Comparison of ENCODE assay signal across 8 cellular contexts in the genomic region with DNA sequence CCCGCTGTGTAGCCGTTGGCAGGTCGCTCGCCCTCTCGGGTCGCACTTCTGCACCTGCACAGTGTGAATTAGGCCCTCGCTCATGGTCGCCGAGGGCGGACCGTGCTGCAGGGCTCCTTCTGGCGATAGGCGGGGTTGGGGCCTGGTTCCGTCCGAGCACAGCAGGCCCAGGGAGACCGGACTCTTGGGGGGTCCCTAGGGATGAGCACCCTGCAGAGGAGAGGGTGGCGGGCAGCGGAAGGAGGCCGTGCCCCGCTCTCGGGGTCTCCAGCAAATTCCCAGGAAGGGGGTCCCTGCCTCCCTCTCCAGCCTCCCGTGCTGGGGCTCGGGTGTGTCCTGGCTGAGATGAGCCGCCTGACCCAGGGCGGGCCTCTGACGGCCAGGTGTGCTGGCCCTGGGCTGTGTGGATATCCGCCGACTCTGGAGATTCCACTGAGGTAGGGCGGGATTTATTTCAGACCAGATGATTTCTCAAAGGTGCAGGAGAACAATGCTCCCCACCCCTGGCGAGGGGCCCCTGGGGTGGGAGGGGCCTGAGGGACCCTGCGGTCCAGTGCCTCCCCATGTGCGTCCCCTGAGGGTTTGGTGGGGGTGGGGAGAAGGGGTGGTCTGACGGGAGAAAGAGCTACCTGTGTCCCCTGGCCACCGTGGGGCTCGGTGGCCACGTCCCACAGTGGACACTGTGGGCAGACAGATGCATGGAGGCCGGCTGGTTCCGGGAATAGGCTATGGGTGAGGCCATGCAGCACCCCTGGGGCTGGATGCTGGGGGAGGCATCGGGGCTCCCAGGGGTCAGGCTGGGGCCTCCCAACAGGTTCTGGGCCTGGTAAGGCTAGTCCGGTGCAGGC. TPM values are rescaled to one million over a fixed set of nuclear protein-coding genes. Genes with fewer than 3 reads are reported as not detected.
A peak's percentile ranks its signal among the peaks of the same experiment; 100 is the strongest.
DNase-seq lines count a peak whose midpoint lies in the region; ATAC-seq, FAIRE-seq and TF ChIP-seq lines count a peak whose summit lies in the region.

No MANE protein-coding gene starts in this region.

- no TSS peak for BruUV-seq in endothelial cell of umbilical vein (replicated peaks; lab: Mats Ljungman, UMichigan)

- H3K36me3 Mint-ChIP-seq in osteocyte (ENCODE audit: unreplicated experiment) = no peaks in the 10 kb centered on the region

- H3K4me2 ChIP-seq in endothelial cell of umbilical vein (ENCODE audit: insufficient read depth, low read length) = no peak overlapping the region

- intact Hi-C loops in endothelial cell of umbilical vein (cut with micrococcal nuclease) = loop anchor here (2.0 kb wide), 1 partner anchor 28 kb away; the partner anchor contains the start of gene SLBP

- peaks cover 10% of the 10 kb centered on the region for H3K4me1 ChIP-seq in endothelial cell of umbilical vein (ENCODE audit: control insufficient read depth, extremely low read depth, insufficient read depth, low read length)

- no peak for ATAC-seq in HG03045 (IDR thresholded peaks at IDR 0.05; ENCODE audit: unreplicated experiment)

- TF ChIP-seq POLR2A in GM12891 (IDR thresholded peaks at IDR 0.05; ENCODE audit: low read depth, low read length) = no peak
- no peak for TF ChIP-seq POLR2A in endothelial cell of umbilical vein (IDR thresholded peaks at IDR 0.05; ENCODE audit: low read depth, low read length)

- DNase-seq in GM12891 (ENCODE audit: insufficient read length, low spot score) (no peak), HL-60 (ENCODE audit: low read depth in 1 of 2, low spot score in 1 of 2) (no peak), endothelial cell of umbilical vein (ENCODE audit: low read depth, low spot score) (no peak), osteocyte (ENCODE audit: extremely low spot score, unreplicated experiment) (no peak), Kasumi-1 (lab: John Stamatoyannopoulos, UW) (no peak), T1000 (lab: John Stamatoyannopoulos, UW) (no peak), GOT3 (lab: John Stamatoyannopoulos, UW) (no peak)

- H3K4me3 ChIP-seq in HL-60 (replicated peaks; ENCODE audit: insufficient read depth, low read length) (peak overlapping the region; percentile 24), endothelial cell of umbilical vein (replicated peaks in 1 of 3; ENCODE audit: insufficient read depth in 1 of 3, low read depth in 1 of 3, low read length in 3 of 3) (peak overlapping the region in 1 of 3 experiments; percentile 39)

- POLR2A ChIA-PET in endothelial cell of umbilical vein (lab: Charles Lee) = no interaction called here

- no peaks in the 10 kb centered on the region for H3K79me2 ChIP-seq in endothelial cell of umbilical vein (ENCODE audit: control insufficient read depth, insufficient read depth, low read length)

- H3K9me1 ChIP-seq in endothelial cell of umbilical vein (replicated peaks; ENCODE audit: control insufficient read depth, extremely low read depth, insufficient read depth, low read length) = no peaks in the 10 kb centered on the region

- peaks cover 18% of the 10 kb centered on the region for H3K4me1 Mint-ChIP-seq in osteocyte (ENCODE audit: unreplicated experiment)

- H3K9ac ChIP-seq in endothelial cell of umbilical vein (replicated peaks; ENCODE audit: extremely low read depth, insufficient read depth, low read length) = no peak overlapping the region

- no peaks in the 10 kb centered on the region for H3K36me3 ChIP-seq in endothelial cell of umbilical vein (ENCODE audit: control insufficient read depth in 2 of 2, extremely low read depth in 1 of 2, insufficient read depth in 2 of 2, low read length in 2 of 2)

- dilution Hi-C loops in endothelial cell of umbilical vein (cut with MboI; ENCODE audit: extremely low pct_ligation_motif_present, low sequenced_read_pairs) = no loop called here

- no peaks in the 10 kb centered on the region for H3K27me3 Mint-ChIP-seq in osteocyte (ENCODE audit: unreplicated experiment)

- no peaks in the 10 kb centered on the region for H3K9me3 Mint-ChIP-seq in osteocyte (ENCODE audit: unreplicated experiment)

- CTCF ChIA-PET in endothelial cell of umbilical vein (lab: Charles Lee) = no interaction called here

- H3K27ac Mint-ChIP-seq in osteocyte (ENCODE audit: unreplicated experiment) = no peak overlapping the region

- no peaks in the 10 kb centered on the region for H3K9me3 ChIP-seq in endothelial cell of umbilical vein (replicated peaks; ENCODE audit: control insufficient read depth, insufficient read depth, low read length)

- TF ChIP-seq CTCF in HL-60 (IDR thresholded peaks at IDR 0.05; ENCODE audit: insufficient read depth, low read length) (no peak), endothelial cell of umbilical vein (IDR thresholded peaks at IDR 0.05; ENCODE audit: extremely low read depth in 1 of 2, insufficient read depth in 1 of 2, low read depth in 1 of 2, low read length in 2 of 2) (no peak), osteocyte (IDR thresholded peaks at IDR 0.05) (no peak)

- H4K20me1 ChIP-seq in endothelial cell of umbilical vein (replicated peaks; ENCODE audit: control insufficient read depth, extremely low read depth, insufficient read depth, low read length) = no peaks in the 10 kb centered on the region

- peak overlapping the region; percentile 61 for H3K4me3 Mint-ChIP-seq in osteocyte (ENCODE audit: unreplicated experiment)

- peaks cover 2% of the 10 kb centered on the region for H3K27me3 ChIP-seq in HL-60 (ENCODE audit: insufficient read depth, poor library complexity, severe bottlenecking)
- no peaks in the 10 kb centered on the region for H3K27me3 ChIP-seq in endothelial cell of umbilical vein (ENCODE audit: control insufficient read depth in 2 of 2, insufficient read depth in 2 of 2, low read length in 2 of 2)

- FAIRE-seq in GM12891 (lab: Jason Lieb, UNC) (peak; percentile 41), endothelial cell of umbilical vein (lab: Jason Lieb, UNC) (no peak)

- H2AFZ ChIP-seq in endothelial cell of umbilical vein (ENCODE audit: low read depth, low read length) = peak overlapping the region; percentile 84

- no peak overlapping the region for H3K27ac ChIP-seq in HL-60 (replicated peaks)
- no peak overlapping the region for H3K27ac ChIP-seq in endothelial cell of umbilical vein (ENCODE audit: insufficient read depth, low read depth, low read length)

TF ChIP-seq in GM12891, 5 proteins besides CTCF, POLR2A, EP300 and RAD21 (continues in another document):
- TF ChIP-seq POU2F2 (IDR thresholded peaks at IDR 0.05; ENCODE audit: low read depth, low read length) (no peak), SPI1 (IDR thresholded peaks at IDR 0.05; ENCODE audit: low read depth, low read length) (no peak), PAX5 (IDR thresholded peaks at IDR 0.05; ENCODE audit: insufficient read depth, low read length, severe bottlenecking) (no peak)

TF ChIP-seq in endothelial cell of umbilical vein, 7 proteins besides CTCF, POLR2A, EP300 and RAD21 (continues in another document):
- TF ChIP-seq POLR2AphosphoS5 (IDR thresholded peaks at IDR 0.05; ENCODE audit: insufficient read depth, low read depth, low read length) (no peak), GATA2 (IDR thresholded peaks at IDR 0.05; ENCODE audit: insufficient read depth, insufficient read length, low read depth, low read length) (no peak), JUN (IDR thresholded peaks at IDR 0.05; ENCODE audit: borderline replicate concordance, insufficient read depth, insufficient read length, low read depth) (no peak)

RNA-seq across cellular contexts. Expression of gene FAM53A, which starts 0.9 kb away (rescaled TPM):
- polyA plus RNA-seq in GM12891 (2012; ENCODE audit: low read depth, missing spikeins) = 0.62 TPM
- total RNA-seq in endothelial cell of umbilical vein (1.3 and 1.7 TPM in 2 replicates), osteocyte (6.2 and 9.5 TPM in 2 replicates)
- 1.3 and 1.8 TPM in 2 replicates for polyA plus RNA-seq in endothelial cell of umbilical vein
- 0.83 and 1.6 TPM in 2 replicates for polyA plus RNA-seq in endothelial cell of umbilical vein (2011; cell fraction: cytosol; rRNA removed)
- polyA plus RNA-seq in endothelial cell of umbilical vein (2011; cell fraction: nucleus; rRNA removed) = 2.0 and 2.8 TPM in 2 replicates
- polyA plus RNA-seq in endothelial cell of umbilical vein (2012) = 0.25 and 1.3 TPM in 2 replicates
- polyA minus RNA-seq in endothelial cell of umbilical vein = 0.45 and 0.75 TPM in 2 replicates
- 1.7 TPM for polyA minus RNA-seq in endothelial cell of umbilical vein (2011; cell fraction: cytosol; rRNA and poly(A)+ RNA removed)
- polyA minus RNA-seq in endothelial cell of umbilical vein (2011; cell fraction: nucleus; rRNA and poly(A)+ RNA removed) = 1.5 and 1.9 TPM in 2 replicates

RNA-seq across cellular contexts. Expression of gene SLBP, which starts 27.1 kb away (rescaled TPM):
- 58.6 TPM for polyA plus RNA-seq in GM12891 (2012; ENCODE audit: low read depth, missing spikeins)
- total RNA-seq in endothelial cell of umbilical vein (62.7 and 63.1 TPM in 2 replicates), osteocyte (49.1 and 50.4 TPM in 2 replicates)
- polyA plus RNA-seq in endothelial cell of umbilical vein = 41.2 and 48.3 TPM in 2 replicates
- polyA plus RNA-seq in endothelial cell of umbilical vein (2011; cell fraction: cytosol; rRNA removed) = 57.1 and 65.0 TPM in 2 replicates
- polyA plus RNA-seq in endothelial cell of umbilical vein (2011; cell fraction: nucleus; rRNA removed) = 37.7 and 48.4 TPM in 2 replicates
- polyA plus RNA-seq in endothelial cell of umbilical vein (2012) = 53.0 and 69.2 TPM in 2 replicates
- polyA minus RNA-seq in endothelial cell of umbilical vein = 27.3 and 28.7 TPM in 2 replicates
- 42.8 TPM for polyA minus RNA-seq in endothelial cell of umbilical vein (2011; cell fraction: cytosol; rRNA and poly(A)+ RNA removed)
- polyA minus RNA-seq in endothelial cell of umbilical vein (2011; cell fraction: nucleus; rRNA and poly(A)+ RNA removed) = 12.9 and 13.2 TPM in 2 replicates

RNA-seq across cellular contexts. Expression of gene TMEM129, which starts 36.1 kb away (rescaled TPM):
- 10.3 TPM for polyA plus RNA-seq in GM12891 (2012; ENCODE audit: low read depth, missing spikeins)
- total RNA-seq in endothelial cell of umbilical vein = 23.2 and 24.8 TPM in 2 replicates
- 33.2 and 53.7 TPM in 2 replicates for polyA plus RNA-seq in endothelial cell of umbilical vein
- 19.8 and 29.5 TPM in 2 replicates for polyA plus RNA-seq in endothelial cell of umbilical vein (2011; cell fraction: cytosol; rRNA removed)
- 22.0 and 24.0 TPM in 2 replicates for polyA plus RNA-seq in endothelial cell of umbilical vein (2011; cell fraction: nucleus; rRNA removed)
- 11.7 and 14.3 TPM in 2 replicates for polyA plus RNA-seq in endothelial cell of umbilical vein (2012)
- 15.1 and 18.8 TPM in 2 replicates for polyA minus RNA-seq in endothelial cell of umbilical vein
- 10.2 TPM for polyA minus RNA-seq in endothelial cell of umbilical vein (2011; cell fraction: cytosol; rRNA and poly(A)+ RNA removed)
- polyA minus RNA-seq in endothelial cell of umbilical vein (2011; cell fraction: nucleus; rRNA and poly(A)+ RNA removed) = 7.0 and 9.7 TPM in 2 replicates
- 48.8 and 53.6 TPM in 2 replicates for total RNA-seq in osteocyte

RNA-seq across cellular contexts. Expression of gene TACC3, which starts 36.3 kb away (rescaled TPM):
- 67.9 TPM for polyA plus RNA-seq in GM12891 (2012; ENCODE audit: low read depth, missing spikeins)
- 123 and 135 TPM in 2 replicates for total RNA-seq in endothelial cell of umbilical vein
- polyA plus RNA-seq in endothelial cell of umbilical vein = 41.2 and 54.5 TPM in 2 replicates
- 56.0 and 64.2 TPM in 2 replicates for polyA plus RNA-seq in endothelial cell of umbilical vein (2011; cell fraction: cytosol; rRNA removed)
- 132 and 166 TPM in 2 replicates for polyA plus RNA-seq in endothelial cell of umbilical vein (2011; cell fraction: nucleus; rRNA removed)
- 32.3 and 77.6 TPM in 2 replicates for polyA plus RNA-seq in endothelial cell of umbilical vein (2012)
- polyA minus RNA-seq in endothelial cell of umbilical vein = 18.0 and 19.3 TPM in 2 replicates
- 23.2 TPM for polyA minus RNA-seq in endothelial cell of umbilical vein (2011; cell fraction: cytosol; rRNA and poly(A)+ RNA removed)
- polyA minus RNA-seq in endothelial cell of umbilical vein (2011; cell fraction: nucleus; rRNA and poly(A)+ RNA removed) = 28.0 and 30.7 TPM in 2 replicates
- total RNA-seq in osteocyte = 22.3 and 23.6 TPM in 2 replicates
